Comparison of ENCODE assay signal across 10 cellular contexts in the genomic region with DNA sequence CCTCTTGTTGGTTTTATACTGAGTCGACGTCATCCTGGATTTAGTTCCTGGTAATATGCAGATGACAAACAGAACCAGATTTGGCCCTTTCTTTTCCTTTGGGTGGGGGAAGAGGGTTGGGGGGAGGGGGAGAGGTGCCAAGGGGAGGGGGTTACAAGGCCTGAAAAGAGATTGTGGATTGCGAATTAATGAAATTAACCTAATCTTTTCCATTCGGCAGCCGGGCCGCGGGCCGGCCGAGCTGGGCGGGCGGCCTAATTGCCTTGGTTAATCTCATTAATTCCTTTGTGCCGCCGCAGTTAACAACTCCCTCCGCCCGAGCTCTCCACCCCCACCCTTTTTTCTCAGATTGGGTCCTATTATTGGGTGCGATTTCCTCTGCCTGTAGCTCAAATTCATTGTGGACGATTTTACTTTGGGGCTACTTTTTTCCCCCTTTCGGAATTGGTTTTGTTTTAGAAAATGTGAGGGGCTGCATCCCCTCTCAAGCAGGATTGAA. TPM values are rescaled to one million over a fixed set of nuclear protein-coding genes. Genes with fewer than 3 reads are reported as not detected.
DNase-seq lines count a peak whose midpoint lies in the region; FAIRE-seq and TF ChIP-seq lines count a peak whose summit lies in the region.
"Had no signal": no experiment of that assay in that cellular context is flagged by ENCODE, and none has a peak within 500 bp of the region (broad histone marks: within the 10 kb centered on the region; RNA-seq: fewer than 3 reads in every experiment).

No MANE protein-coding gene starts in this region.

- H3K9me3 ChIP-seq in keratinocyte (ENCODE audit: control insufficient read depth, low read depth, low read length): peaks cover 7% of the 10 kb centered on the region
- H3K9me3 ChIP-seq in stomach: peaks cover 0 to 19% (median 5%) of the 10 kb centered on the region in 4 donors

- H3K4me3 ChIP-seq in keratinocyte (ENCODE audit: control insufficient read depth in 2 of 3, extremely low read depth in 1 of 3, insufficient read depth in 2 of 3, low read depth in 1 of 3, low read length in 3 of 3) (peak overlapping the region in 2 of 3 experiments; percentile 20 to 62), stomach (peak overlapping the region; percentile 57 to 80 (median 59))

- peak overlapping the region; percentile 62 for H3K4me2 ChIP-seq in keratinocyte (ENCODE audit: control insufficient read depth, extremely low read depth, insufficient read depth, low read depth, low read length)

- intact Hi-C loops in stomach (cut with DNase I; ENCODE audit: low total_unique reads): no loop called here

- no peaks in the 10 kb centered on the region for H3K9me1 ChIP-seq in keratinocyte (ENCODE audit: control insufficient read depth, extremely low read depth, insufficient read depth, low read length)

- dilution Hi-C loops in keratinocyte (cut with MboI; ENCODE audit: extremely low pct_ligation_motif_present, low sequenced_read_pairs): no loop called here

- H3K27me3 ChIP-seq in keratinocyte (ENCODE audit: control insufficient read depth, extremely low read depth, insufficient read depth, low read length): peaks cover 88% of the 10 kb centered on the region
- H3K27me3 ChIP-seq in stomach: peaks cover 65 to 100% (median 97%) of the 10 kb centered on the region in 3 donors

- H3K4me1 ChIP-seq in keratinocyte (ENCODE audit: control insufficient read depth, extremely low read depth, insufficient read depth, low read length) (peaks cover 7% of the 10 kb centered on the region), stomach (peaks cover 25 to 58% (median 28%) of the 10 kb centered on the region in 4 donors)

- H3K27ac ChIP-seq in keratinocyte (ENCODE audit: control insufficient read depth, insufficient read depth, low read length): no peak overlapping the region
- H3K27ac ChIP-seq in stomach: peak overlapping the region in 1 of 5 donors; percentile 46
- H3K27ac ChIP-seq: RWPE1 had no signal

- H2AFZ ChIP-seq in keratinocyte (ENCODE audit: control insufficient read depth, low read length): no peak overlapping the region

- H3K4me1 Mint-ChIP-seq in T-helper 1 cell treated with Interleukin-12 subunit alpha and Interleukin-12 subunit beta and Interleukin-4 antibody, amounts not matched to agents 30 μg/mL and 1 μg/mL, for 36 hours (ENCODE audit: low read depth): peaks cover 10% of the 10 kb centered on the region

- no peaks in the 10 kb centered on the region for H3K79me2 ChIP-seq in keratinocyte (ENCODE audit: control insufficient read depth, insufficient read depth, low read length)

- no peak for TF ChIP-seq POLR2A in stomach (IDR thresholded peaks at IDR 0.05)

- DNase-seq in T-helper 1 cell (no peak), amniotic epithelial cell (ENCODE audit: low read depth) (peak; percentile 29), keratinocyte (ENCODE audit: low read depth, low spot score) (no peak), stomach (no peak), NCI-H187 treated with DMSO at 0.1 percent for 48 hours (lab: John Stamatoyannopoulos, UW) (no peak), T-helper 9 cell (no peak), DMS79 (lab: John Stamatoyannopoulos, UW) (no peak)

- H3K27me3 Mint-ChIP-seq in T-helper 1 cell treated with Interleukin-12 subunit alpha and Interleukin-12 subunit beta and Interleukin-4 antibody, amounts not matched to agents 30 μg/mL and 1 μg/mL, for 36 hours (ENCODE audit: low read depth): peaks cover 88% of the 10 kb centered on the region

- TF ChIP-seq CTCF in keratinocyte (optimal IDR thresholded peaks at IDR 0.05 in 1 of 3, IDR thresholded peaks at IDR 0.05 in 1 of 3, conservative IDR thresholded peaks at IDR 0.05 in 1 of 3; ENCODE audit: extremely low read depth in 1 of 3, insufficient read depth in 2 of 3, low read length in 3 of 3) (no peak), stomach (IDR thresholded peaks at IDR 0.05) (no peak)

- no peak for TF ChIP-seq EP300 in stomach (IDR thresholded peaks at IDR 0.05)

- H3K36me3 ChIP-seq in keratinocyte (ENCODE audit: control insufficient read depth in 2 of 2, extremely low read depth in 1 of 2, insufficient read depth in 2 of 2, low read length in 2 of 2) (no peaks in the 10 kb centered on the region), stomach (no peaks in the 10 kb centered on the region)

- FAIRE-seq in keratinocyte (lab: Jason Lieb, UNC): no peak

- peak overlapping the region; percentile 36 for H3K27ac Mint-ChIP-seq in T-helper 1 cell treated with Interleukin-12 subunit alpha and Interleukin-12 subunit beta and Interleukin-4 antibody, amounts not matched to agents 30 μg/mL and 1 μg/mL, for 36 hours

- H3K9me3 Mint-ChIP-seq in T-helper 1 cell treated with Interleukin-12 subunit alpha and Interleukin-12 subunit beta and Interleukin-4 antibody, amounts not matched to agents 30 μg/mL and 1 μg/mL, for 36 hours: peaks cover 4% of the 10 kb centered on the region

- H3K9ac ChIP-seq in keratinocyte (ENCODE audit: control insufficient read depth, extremely low read depth, insufficient read depth, low read length): no peak overlapping the region

- peaks cover 2% of the 10 kb centered on the region for H3K36me3 Mint-ChIP-seq in T-helper 1 cell treated with Interleukin-12 subunit alpha and Interleukin-12 subunit beta and Interleukin-4 antibody, amounts not matched to agents 30 μg/mL and 1 μg/mL, for 36 hours (ENCODE audit: low read depth)
- H3K36me3 Mint-ChIP-seq: CD4-positive, CD25-positive, alpha-beta regulatory T cell had no signal

- no peaks in the 10 kb centered on the region for H4K20me1 ChIP-seq in keratinocyte (ENCODE audit: control insufficient read depth, extremely low read depth, insufficient read depth, low read length)

- WGBS in stomach, 5 donors: 3 to 6% (median 4%) methylated on average over 18 of the region's 18 CpGs

- peak overlapping the region; percentile 28 for H3K4me3 Mint-ChIP-seq in T-helper 1 cell treated with Interleukin-12 subunit alpha and Interleukin-12 subunit beta and Interleukin-4 antibody, amounts not matched to agents 30 μg/mL and 1 μg/mL, for 36 hours

RNA-seq across cellular contexts. Expression of gene GSC, which starts 0.4 kb away (rescaled TPM):
- not detected in 3 replicates for polyA plus RNA-seq in keratinocyte
- not detected for polyA plus RNA-seq in keratinocyte (2011; ENCODE audit: low read depth)
- not detected in 2 replicates for polyA plus RNA-seq in keratinocyte (2011; cell fraction: cytosol; rRNA removed)
- polyA plus RNA-seq in keratinocyte (2011; cell fraction: nucleus; rRNA removed): not detected in 2 replicates
- polyA plus RNA-seq in keratinocyte (2012; ENCODE audit: low replicate concordance): not detected in 2 replicates
- not detected in 3 replicates for polyA minus RNA-seq in keratinocyte
- not detected for polyA minus RNA-seq in keratinocyte (2011; cell fraction: cytosol; rRNA and poly(A)+ RNA removed)
- not detected in 2 replicates for polyA minus RNA-seq in keratinocyte (2011; cell fraction: nucleus; rRNA and poly(A)+ RNA removed)
- not detected for total RNA-seq in stomach
- under 1 TPM in 1 of 3 donors, not detected in 2; 0.25 TPM for polyA plus RNA-seq in stomach
- total RNA-seq: CD4-positive, CD25-positive, alpha-beta regulatory T cell had no signal
- polyA plus RNA-seq: CD4-positive, CD25-positive, alpha-beta regulatory T cell had no signal
